ENCODE assay signal across 19 cellular contexts in the genomic region with DNA sequence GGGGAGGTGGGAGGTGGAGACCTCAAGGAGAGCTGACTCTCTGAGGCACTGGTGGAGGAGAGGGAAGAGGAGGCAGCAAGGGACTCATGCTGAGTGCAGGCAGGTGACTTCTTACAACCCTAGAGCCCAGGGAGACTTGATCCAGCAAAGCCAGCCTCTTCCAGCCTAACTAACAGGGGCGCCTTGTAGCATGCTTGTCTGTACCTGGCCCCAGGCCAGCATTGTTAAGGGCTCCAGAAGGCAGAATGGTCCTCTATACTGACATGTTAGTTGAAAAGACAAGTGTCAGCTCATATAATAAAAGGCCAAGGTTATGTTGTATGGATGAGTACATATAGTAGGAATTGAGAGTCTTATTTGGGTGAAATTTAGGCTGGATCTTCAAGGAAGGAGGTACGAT.
"Had no signal": no experiment of that assay in that cellular context is flagged by ENCODE, and none has a peak within 500 bp of the region (broad histone marks: within the 10 kb centered on the region; RNA-seq: fewer than 3 reads in every experiment).

No MANE protein-coding gene starts in this region.

- H3K4me1 ChIP-seq: colonic mucosa, pancreas had no signal

- H3K9me3 ChIP-seq: colonic mucosa, esophagus squamous epithelium, lower lobe of right lung, neutrophil, pancreas, right lobe of liver, thyroid gland had no signal

- DNase-seq: colonic mucosa; effector memory CD4-positive, alpha-beta T cell; erythroblast; esophagus squamous epithelium; foreskin melanocyte; immature natural killer cell; islet precursor cell; left ventricle myocardium superior; lower lobe of right lung; natural killer cell; pancreas; right lobe of liver; small intestine; stimulated activated CD4-positive, alpha-beta T cell treated with anti-CD3 and anti-CD28 coated beads, Interleukin-15, amount 100 ng/mL, for 24 hours; stimulated activated CD4-positive, alpha-beta T cell treated with anti-CD3 and anti-CD28 coated beads, Interleukin-2, amount 100 ng/mL, for 48 hours; stimulated activated naive CD4-positive, alpha-beta T cell; stimulated activated naive CD8-positive, alpha-beta T cell treated with anti-CD3 and anti-CD28 coated beads, Interleukin-15, amount 100 ng/mL, for 72 hours had no signal

- H3K27ac ChIP-seq: colonic mucosa, esophagus squamous epithelium, lower lobe of right lung, neutrophil, pancreas, right lobe of liver, thyroid gland had no signal

- ATAC-seq: left ventricle myocardium superior; lower lobe of right lung; natural killer cell; pancreas; right lobe of liver; stimulated activated naive CD8-positive, alpha-beta T cell treated with anti-CD3 and anti-CD28 coated beads, Interleukin-15, amount 100 ng/mL, for 72 hours had no signal

- H3K27me3 ChIP-seq: colonic mucosa, esophagus squamous epithelium, neutrophil, pancreas, right lobe of liver, thyroid gland had no signal

- H3K4me3 ChIP-seq: colonic mucosa, esophagus squamous epithelium, lower lobe of right lung, pancreas, right lobe of liver, thyroid gland had no signal

- H3K36me3 ChIP-seq: colonic mucosa, esophagus squamous epithelium, neutrophil, pancreas, right lobe of liver, thyroid gland had no signal
